Comparison of ENCODE assay signal across 15 cellular contexts in the genomic region with DNA sequence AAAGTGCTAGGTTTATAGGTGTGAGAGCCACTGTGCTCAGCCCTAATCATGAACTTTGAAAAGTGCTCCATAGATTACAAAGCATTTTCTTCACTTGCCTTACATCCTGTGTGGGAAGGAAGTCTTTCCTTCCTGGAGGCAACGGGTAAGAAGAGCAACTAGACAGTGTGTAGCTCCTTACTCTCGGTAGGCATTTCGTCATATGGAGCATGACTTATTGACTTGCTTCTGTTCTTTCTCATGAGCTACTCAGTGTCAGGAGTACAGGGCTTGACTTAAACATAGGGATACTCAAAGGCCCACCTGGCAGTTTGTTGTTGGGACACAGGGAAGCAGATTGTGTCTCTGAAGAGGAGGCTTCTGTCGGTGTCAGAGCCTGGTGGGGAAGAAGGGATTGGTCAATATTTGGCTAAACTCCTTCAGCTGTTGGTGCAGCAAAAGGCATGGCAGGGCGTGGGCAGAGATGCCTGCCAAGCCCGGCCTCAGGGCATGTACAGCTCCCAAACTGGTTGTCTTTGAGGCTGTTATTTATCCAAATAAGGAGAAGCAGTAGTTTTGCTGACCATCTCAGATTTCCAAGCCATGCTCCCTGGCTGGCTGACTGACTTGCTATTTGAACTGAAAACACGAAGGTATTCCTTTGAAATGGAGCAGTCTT.
DNase-seq lines count a peak whose midpoint lies in the region; ATAC-seq and TF ChIP-seq lines count a peak whose summit lies in the region.
"Had no signal": no experiment of that assay in that cellular context is flagged by ENCODE, and none has a peak within 500 bp of the region (broad histone marks: within the 10 kb centered on the region; RNA-seq: fewer than 3 reads in every experiment).

No MANE protein-coding gene starts in this region.

- H3K4me1 Mint-ChIP-seq in chondrocyte (ENCODE audit: low read depth): peaks cover 33% of the 10 kb centered on the region
- H3K4me1 Mint-ChIP-seq in activated naive CD8-positive, alpha-beta T cell treated with anti-CD3 and anti-CD28 coated beads, Interleukin-2, amount 50 U/mL, for 24 hours: peaks cover 4% of the 10 kb centered on the region

- no peaks in the 10 kb centered on the region for H3K27me3 ChIP-seq in BLaER1
- H3K27me3 ChIP-seq: neural progenitor cell had no signal

- ATAC-seq in activated naive CD8-positive, alpha-beta T cell treated with anti-CD3 and anti-CD28 coated beads, Interleukin-2, amount 50 U/mL, for 24 hours: no peak

- DNase-seq in LNCaP clone FGC (ENCODE audit: low read depth) (peak; percentile 89), chondrocyte (ENCODE audit: low spot score) (no peak), mucosa of gallbladder (ENCODE audit: low spot score) (peak; percentile 12), cerebellar nuclear complex (lab: John Stamatoyannopoulos, UW) (no peak), kidney tubule cell (ENCODE audit: low spot score) (no peak), globus pallidus (ENCODE audit: low spot score) (no peak)
- no peak for DNase-seq in activated naive CD8-positive, alpha-beta T cell treated with anti-CD3 and anti-CD28 coated beads, Interleukin-2, amount 50 U/mL, for 24 hours
- DNase-seq: activated CD4-positive, alpha-beta T cell treated with anti-CD3 and anti-CD28 coated beads for 1 hour; activated gamma-delta T cell treated with Interleukin-2 at 50 U/mL for 16 hours; CD4-positive, CD25-positive, alpha-beta regulatory T cell; dorsolateral prefrontal cortex; NCI-H2227 treated with DMSO at 0.1 percent for 48 hours; SHP77 treated with DMSO at 0.1 percent for 48 hours had no signal

- no peaks in the 10 kb centered on the region for H4K20me1 ChIP-seq in BLaER1

- peak overlapping the region; percentile 7 for H3K27ac Mint-ChIP-seq in chondrocyte (ENCODE audit: unreplicated experiment)
- H3K27ac Mint-ChIP-seq in activated naive CD8-positive, alpha-beta T cell treated with anti-CD3 and anti-CD28 coated beads, Interleukin-2, amount 50 U/mL, for 24 hours: no peak overlapping the region
- H3K27ac Mint-ChIP-seq: CD4-positive, CD25-positive, alpha-beta regulatory T cell; neural progenitor cell had no signal

- peaks cover 7% of the 10 kb centered on the region; the same call in 1 of the 2 replicates for H3K4me1 ChIP-seq in BLaER1
- H3K4me1 ChIP-seq: neural progenitor cell had no signal

- H3K9me3 ChIP-seq in BLaER1: no peaks in the 10 kb centered on the region

- H3K36me3 ChIP-seq in BLaER1: no peaks in the 10 kb centered on the region
- H3K36me3 ChIP-seq: neural progenitor cell had no signal

- no peaks in the 10 kb centered on the region for H3K27me3 Mint-ChIP-seq in chondrocyte (ENCODE audit: low read depth)
- peaks cover 36% of the 10 kb centered on the region for H3K27me3 Mint-ChIP-seq in activated naive CD8-positive, alpha-beta T cell treated with anti-CD3 and anti-CD28 coated beads, Interleukin-2, amount 50 U/mL, for 24 hours
- H3K27me3 Mint-ChIP-seq: CD4-positive, CD25-positive, alpha-beta regulatory T cell had no signal

- H3K9ac ChIP-seq in BLaER1: no peak overlapping the region
- H3K9ac ChIP-seq: neural progenitor cell had no signal

- H3K4me3 Mint-ChIP-seq in chondrocyte (ENCODE audit: unreplicated experiment): no peak overlapping the region
- H3K4me3 Mint-ChIP-seq in activated naive CD8-positive, alpha-beta T cell treated with anti-CD3 and anti-CD28 coated beads, Interleukin-2, amount 50 U/mL, for 24 hours: no peak overlapping the region
- H3K4me3 Mint-ChIP-seq: CD4-positive, CD25-positive, alpha-beta regulatory T cell; neural progenitor cell had no signal

- H3K4me3 ChIP-seq in BLaER1: no peak overlapping the region
- H3K4me3 ChIP-seq in LNCaP clone FGC (ENCODE audit: low read depth, low read length): no peak overlapping the region
- H3K4me3 ChIP-seq: dorsolateral prefrontal cortex, neural progenitor cell had no signal

- H3K27ac ChIP-seq in BLaER1: no peak overlapping the region
- H3K27ac ChIP-seq: neural progenitor cell had no signal

- no peaks in the 10 kb centered on the region for H3K9me3 Mint-ChIP-seq in chondrocyte (ENCODE audit: low read depth)
- H3K9me3 Mint-ChIP-seq in activated naive CD8-positive, alpha-beta T cell treated with anti-CD3 and anti-CD28 coated beads, Interleukin-2, amount 50 U/mL, for 24 hours: no peaks in the 10 kb centered on the region
- H3K9me3 Mint-ChIP-seq: neural progenitor cell had no signal

- H3K36me3 Mint-ChIP-seq in chondrocyte (ENCODE audit: low read depth): no peaks in the 10 kb centered on the region
- H3K36me3 Mint-ChIP-seq in activated naive CD8-positive, alpha-beta T cell treated with anti-CD3 and anti-CD28 coated beads, Interleukin-2, amount 50 U/mL, for 24 hours (ENCODE audit: low read depth): no peaks in the 10 kb centered on the region
- H3K36me3 Mint-ChIP-seq: CD4-positive, CD25-positive, alpha-beta regulatory T cell; neural progenitor cell had no signal

- peak overlapping the region; percentile 20; the same call in 1 of the 2 replicates for H3K4me2 ChIP-seq in BLaER1
- H3K4me2 ChIP-seq: neural progenitor cell had no signal

- TF ChIP-seq CTCF in LNCaP clone FGC (IDR thresholded peaks at IDR 0.05; ENCODE audit: control insufficient read depth, extremely low read depth, insufficient read depth) (no peak), chondrocyte (IDR thresholded peaks at IDR 0.05) (no peak)

Comparison
In these comparisons a context has a peak if more than half of its experiments do, and no peak if none do; other contexts are left out.
1. DNase-seq: peak in LNCaP clone FGC (single experiment) and mucosa of gallbladder (single experiment); none in chondrocyte (single experiment), activated naive CD8-positive, alpha-beta T cell treated with anti-CD3 and anti-CD28 coated beads, Interleukin-2, amount 50 U/mL, for 24 hours (single experiment), cerebellar nuclear complex (0 of 2), kidney tubule cell (single experiment) and globus pallidus (single experiment).